In the genomic region with DNA sequence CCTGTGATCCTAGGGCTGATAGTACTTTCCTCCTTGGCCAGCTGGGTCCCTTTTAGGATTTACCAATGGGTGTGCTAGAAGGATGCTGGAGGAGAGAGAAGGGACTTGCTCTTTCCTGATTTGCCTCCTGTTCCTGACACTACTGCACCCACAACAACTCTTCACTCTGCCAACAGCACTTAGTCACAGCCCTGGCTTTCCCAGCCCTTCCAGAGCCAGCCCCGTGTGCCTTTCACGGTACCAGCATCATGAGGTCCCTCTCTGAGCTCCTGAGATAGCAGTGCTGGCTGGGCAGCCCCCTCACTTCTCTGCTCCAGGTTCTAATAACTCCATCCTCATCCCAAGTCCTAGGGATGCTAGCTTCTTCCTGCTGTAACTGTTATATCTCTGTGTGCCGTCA, we compare ENCODE assay signal across 13 cellular contexts.
"Had no signal": no experiment of that assay in that cellular context is flagged by ENCODE, and none has a peak within 500 bp of the region (broad histone marks: within the 10 kb centered on the region; RNA-seq: fewer than 3 reads in every experiment).

No MANE protein-coding gene starts in this region.

- FAIRE-seq: astrocyte had no signal

- DNase-seq: activated CD4-positive, CD25-positive, alpha-beta regulatory T cell treated with anti-CD3 and anti-CD28 coated beads, Interleukin-2, amount 50 U/mL, for 72 hours; activated naive CD4-positive, alpha-beta T cell treated with Interleukin-2 at 50 U/mL for 16 hours; dorsolateral prefrontal cortex; esophagus squamous epithelium; hypothalamus; kidney glomerular epithelial cell; mesenchymal stem cell; right lobe of liver; stimulated activated naive CD8-positive, alpha-beta T cell treated with anti-CD3 and anti-CD28 coated beads, Interleukin-15, Interleukin-2, amounts not matched to agents 100 U/mL and 50 U/mL, for 24 hours; transverse colon had no signal

- H3K9me3 ChIP-seq: esophagus squamous epithelium, right lobe of liver, transverse colon had no signal

- H3K4me3 ChIP-seq: cardiac muscle cell, dorsolateral prefrontal cortex, esophagus squamous epithelium, right lobe of liver, transverse colon had no signal

- H3K36me3 ChIP-seq: cardiac muscle cell, esophagus squamous epithelium, right lobe of liver, transverse colon had no signal

- H3K4me2 ChIP-seq: smooth muscle cell had no signal

- H3K27ac ChIP-seq: cardiac muscle cell, dorsolateral prefrontal cortex, esophagus squamous epithelium, right lobe of liver had no signal

- H3K27me3 ChIP-seq: cardiac muscle cell, right lobe of liver had no signal

- H3K4me1 ChIP-seq: right lobe of liver, transverse colon had no signal
